Comparison of ENCODE assay signal across 8 cellular contexts in genomic region chr14:76863724-76864407, GRCh38. TPM values are rescaled to one million over a fixed set of nuclear protein-coding genes. Genes with fewer than 3 reads are reported as not detected.
DNase-seq lines count a peak whose midpoint lies in the region; ATAC-seq, FAIRE-seq and TF ChIP-seq lines count a peak whose summit lies in the region.

No MANE protein-coding gene starts in this region.

- no peak for ATAC-seq in GM19023 (IDR thresholded peaks at IDR 0.05; ENCODE audit: unreplicated experiment)
- no peak for ATAC-seq in CD8-positive, alpha-beta T cell

- FAIRE-seq in frontal cortex (lab: Jason Lieb, UNC): no peak

- peak overlapping the region in 2 of 3 experiments; percentile 4 to 21 for H3K27ac Mint-ChIP-seq in nephron
- no peak overlapping the region for H3K27ac Mint-ChIP-seq in CD8-positive, alpha-beta T cell

- H3K4me3 ChIP-seq in choroid plexus epithelial cell (ENCODE audit: low read depth, low read length): no peak overlapping the region
- no peak overlapping the region for H3K4me3 ChIP-seq in CD8-positive, alpha-beta T cell (ENCODE audit: low read depth, low read length)

- peaks cover 21% of the 10 kb centered on the region for H3K4me1 ChIP-seq in CD8-positive, alpha-beta T cell (ENCODE audit: insufficient read depth, low read length)

- no peaks in the 10 kb centered on the region for H3K27me3 ChIP-seq in CD8-positive, alpha-beta T cell (ENCODE audit: insufficient read depth, low read length)

- CTCF ChIA-PET in CD8-positive, alpha-beta T cell (lab: Charles Lee): interaction anchor here (1.2 to 4.5 kb wide), 6 partner anchors 9 to 207 kb away, joined by 3 to 16 read pairs (median 4); no protein-coding TSS in a partner anchor

- peaks cover 46% of the 10 kb centered on the region for H3K4me1 Mint-ChIP-seq in nephron
- H3K4me1 Mint-ChIP-seq in CD8-positive, alpha-beta T cell (ENCODE audit: low read depth): peaks cover 29% of the 10 kb centered on the region

- no peaks in the 10 kb centered on the region for H3K9me3 Mint-ChIP-seq in nephron
- no peaks in the 10 kb centered on the region for H3K9me3 Mint-ChIP-seq in CD8-positive, alpha-beta T cell

- peaks cover 31% of the 10 kb centered on the region for H3K27me3 Mint-ChIP-seq in nephron (ENCODE audit: low read depth)
- no peaks in the 10 kb centered on the region for H3K27me3 Mint-ChIP-seq in CD8-positive, alpha-beta T cell (ENCODE audit: low read depth)

- POLR2A ChIA-PET in CD8-positive, alpha-beta T cell (lab: Charles Lee): interaction anchor here (1.1 kb wide), 1 partner anchor 9 kb away, joined by 3 read pairs; no protein-coding TSS in a partner anchor

- TF ChIP-seq CTCF in choroid plexus epithelial cell (conservative IDR thresholded peaks at IDR 0.05; ENCODE audit: low read depth, low read length) (no peak), nephron (IDR thresholded peaks at IDR 0.05; ENCODE audit: unreplicated experiment in 3 of 3) (no peak)
- no peak for TF ChIP-seq CTCF in CD8-positive, alpha-beta T cell (IDR thresholded peaks at IDR 0.05)

- DNase-seq in DMS79 (lab: John Stamatoyannopoulos, UW) (peak; percentile 99), NCI-H1417 treated with DMSO at 0.1 percent for 48 hours (lab: John Stamatoyannopoulos, UW) (peak; percentile 77), choroid plexus epithelial cell (ENCODE audit: low read depth) (peak; percentile 30), frontal cortex (ENCODE audit: low spot score in 2 of 2) (no peak)
- no peak for DNase-seq in stimulated activated naive CD4-positive, alpha-beta T cell treated with Interleukin-2 at 50 U/mL for 16 hours (lab: John Stamatoyannopoulos, UW)
- no peak for DNase-seq in CD8-positive, alpha-beta T cell

- no peaks in the 10 kb centered on the region for H3K9me3 ChIP-seq in CD8-positive, alpha-beta T cell (ENCODE audit: low read length)

- no peak overlapping the region for H3K27ac ChIP-seq in CD8-positive, alpha-beta T cell (ENCODE audit: low read depth, low read length)

- no peak overlapping the region for H3K4me3 Mint-ChIP-seq in nephron
- H3K4me3 Mint-ChIP-seq in CD8-positive, alpha-beta T cell: no peak overlapping the region

- intact Hi-C loops in CD8-positive, alpha-beta T cell (cut with DNase I, micrococcal nuclease): no loop called here

- no peaks in the 10 kb centered on the region for H3K36me3 ChIP-seq in CD8-positive, alpha-beta T cell (ENCODE audit: insufficient read depth, low read length)

- H3K36me3 Mint-ChIP-seq in nephron (ENCODE audit: low read depth): no peaks in the 10 kb centered on the region
- H3K36me3 Mint-ChIP-seq in CD8-positive, alpha-beta T cell: no peaks in the 10 kb centered on the region

RNA-seq across cellular contexts. Expression of gene LRRC74A, which starts 37.7 kb away (rescaled TPM):
- not detected for total RNA-seq in CD8-positive, alpha-beta T cell
- total RNA-seq in frontal cortex: not detected

RNA-seq across cellular contexts. Expression of gene ANGEL1, which starts 51.2 kb away (rescaled TPM):
- total RNA-seq in CD8-positive, alpha-beta T cell: 1 to 10 TPM; 6.4 to 6.6 TPM
- 6.5 TPM for total RNA-seq in frontal cortex

Comparison
In these comparisons a context has a peak if more than half of its experiments do, and no peak if none do; other contexts are left out.
1. DNase-seq: peak in DMS79 (single experiment), NCI-H1417 treated with DMSO at 0.1 percent for 48 hours (single experiment) and choroid plexus epithelial cell (single experiment); none in stimulated activated naive CD4-positive, alpha-beta T cell treated with Interleukin-2 at 50 U/mL for 16 hours (single experiment), CD8-positive, alpha-beta T cell (0 of 7) and frontal cortex (0 of 2).